13 cellular contexts compared by ENCODE assay signal in the genomic region with DNA sequence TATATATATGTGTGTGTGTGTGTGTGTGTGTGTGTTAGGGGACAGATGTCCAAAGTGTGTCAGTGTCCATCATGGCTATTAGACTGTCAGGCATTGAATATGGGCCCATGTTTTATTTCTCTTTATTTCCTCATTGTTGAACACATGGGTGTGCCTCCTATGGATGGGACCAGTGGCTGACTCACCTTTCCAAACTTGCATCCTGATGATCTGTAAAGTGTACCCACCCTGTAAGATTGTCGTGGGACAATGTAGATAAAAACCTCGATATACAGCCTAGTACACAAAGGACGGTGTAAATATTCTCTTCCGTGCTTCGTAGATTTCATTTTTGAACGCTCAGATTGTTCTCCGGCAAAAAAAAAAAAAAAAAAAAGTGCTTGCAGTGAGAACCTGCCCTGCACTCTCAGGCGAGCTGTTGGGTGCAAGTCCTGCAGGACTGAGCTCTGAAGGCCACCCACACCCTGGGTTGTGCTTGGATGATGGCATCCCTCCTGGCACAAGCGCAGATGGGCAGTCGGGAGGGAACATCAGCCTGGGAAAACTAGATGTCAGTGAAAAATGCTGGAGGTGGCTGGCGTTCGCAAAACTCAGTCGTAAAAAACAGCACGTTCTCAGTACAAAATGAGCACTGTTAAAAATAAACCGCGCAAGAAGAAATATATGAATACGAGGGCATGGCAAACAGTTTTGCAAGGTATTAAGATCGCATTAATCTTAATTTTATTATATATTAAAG.
"Had no signal": no experiment of that assay in that cellular context is flagged by ENCODE, and none has a peak within 500 bp of the region (broad histone marks: within the 10 kb centered on the region; RNA-seq: fewer than 3 reads in every experiment).

No MANE protein-coding gene starts in this region.

- DNase-seq: activated CD4-positive, alpha-beta T cell treated with anti-CD3 and anti-CD28 coated beads, Interleukin-2, amount 50 U/mL, for 1 hour; activated effector memory CD4-positive, alpha-beta T cell treated with Interleukin-2 at 50 U/mL for 16 hours; amniotic stem cell; body of pancreas; pancreas; retina; stimulated activated CD4-positive, alpha-beta T cell treated with anti-CD3 and anti-CD28 coated beads, Interleukin-4, amount 100 ng/mL, for 4 hours; stimulated activated naive CD8-positive, alpha-beta T cell treated with anti-CD3 and anti-CD28 coated beads, Interleukin-15, amount 100 ng/mL, for 72 hours; T-helper 17 cell; testis had no signal

- H3K27me3 Mint-ChIP-seq: stimulated activated naive CD8-positive, alpha-beta T cell treated with anti-CD3 and anti-CD28 coated beads, Interleukin-15, amount 100 ng/mL, for 72 hours; T-helper 17 cell had no signal

- H3K27ac ChIP-seq: body of pancreas, pancreas, testis had no signal

- H3K4me3 ChIP-seq: body of pancreas, pancreas, testis had no signal

- H3K27ac Mint-ChIP-seq: activated naive CD4-positive, alpha-beta T cell treated with anti-CD3 and anti-CD28 coated beads, Interleukin-2, amount 50 U/mL, for 72 hours had no signal

- ATAC-seq: body of pancreas; pancreas; stimulated activated naive CD8-positive, alpha-beta T cell treated with anti-CD3 and anti-CD28 coated beads, Interleukin-15, amount 100 ng/mL, for 72 hours; T-helper 17 cell had no signal

- H3K27me3 ChIP-seq: body of pancreas, pancreas, testis had no signal

- H3K36me3 ChIP-seq: pancreas had no signal

- H3K4me3 Mint-ChIP-seq: endodermal cell; stimulated activated naive CD8-positive, alpha-beta T cell treated with anti-CD3 and anti-CD28 coated beads, Interleukin-15, amount 100 ng/mL, for 72 hours; T-helper 17 cell had no signal

- H3K9me3 Mint-ChIP-seq: activated naive CD4-positive, alpha-beta T cell treated with anti-CD3 and anti-CD28 coated beads, Interleukin-2, amount 50 U/mL, for 72 hours; nephron; stimulated activated naive CD8-positive, alpha-beta T cell treated with anti-CD3 and anti-CD28 coated beads, Interleukin-15, amount 100 ng/mL, for 72 hours had no signal

- H3K9me3 ChIP-seq: body of pancreas, pancreas, testis had no signal

- H3K4me1 ChIP-seq: body of pancreas, pancreas, testis had no signal
